Comparison of ENCODE assay signal across 1 cellular context in the genomic region with DNA sequence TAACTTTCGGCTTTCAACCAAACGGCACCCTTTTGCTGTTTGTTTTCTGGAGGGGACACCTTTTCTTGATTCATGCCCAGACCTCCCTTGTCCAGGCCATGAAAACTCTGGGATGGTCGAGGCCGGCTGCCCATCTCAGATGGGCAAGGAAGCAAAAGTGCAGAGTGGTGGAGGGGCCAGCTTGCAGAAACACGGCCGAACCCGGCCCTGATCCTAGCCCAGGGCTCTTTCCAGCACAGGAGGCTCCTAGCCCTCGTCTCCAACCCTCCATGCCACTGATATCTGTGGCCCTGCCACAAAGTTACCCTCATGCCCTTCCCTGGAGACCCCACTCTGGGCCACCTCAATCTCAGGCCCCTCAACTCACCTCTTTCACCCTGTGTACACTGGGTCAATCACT.
TF ChIP-seq lines count a peak whose summit lies in the region.

No MANE protein-coding gene starts in this region.

TF ChIP-seq in K562, 482 proteins besides CTCF, POLR2A, EP300 and RAD21:
- TF ChIP-seq ZNF175 (CRISPR knock-in tag; IDR thresholded peaks at IDR 0.05; ENCODE audit: low read depth): 0 out of 2 replicates have a peak, but pooled peaks have one; percentile 42
- 0 out of 2 replicates have a peak, but pooled peaks have one; percentile 28 for TF ChIP-seq FOXJ2 (tag; IDR thresholded peaks at IDR 0.05)
- TF ChIP-seq SNIP1 (IDR thresholded peaks at IDR 0.05; ENCODE audit: low read depth): no peak
- TF ChIP-seq ZNF584 (CRISPR knock-in tag; IDR thresholded peaks at IDR 0.05; ENCODE audit: low read depth): 0 out of 2 replicates have a peak, but pooled peaks have one; percentile 54
